9 cellular contexts compared by ENCODE assay signal in genomic region chr12:57090924-57091632, GRCh38.
DNase-seq lines count a peak whose midpoint lies in the region; ATAC-seq lines count a peak whose summit lies in the region.
"Had no signal": no experiment of that assay in that cellular context is flagged by ENCODE, and none has a peak within 500 bp of the region (broad histone marks: within the 10 kb centered on the region; RNA-seq: fewer than 3 reads in every experiment).

No MANE protein-coding gene starts in this region.

- H3K36me3 ChIP-seq in subcutaneous abdominal adipose tissue (ENCODE audit: control insufficient read depth in 5 of 5, insufficient read depth in 5 of 5, low read length in 5 of 5), result peaks cover 0 to 50% (median 46%) of the 10 kb centered on the region in 5 donors

- H3K4me3 ChIP-seq in subcutaneous abdominal adipose tissue (ENCODE audit: low read depth in 1 of 5, low read length in 5 of 5), result peak overlapping the region; percentile 1 to 86 (median 64)

- H3K9me3 ChIP-seq in subcutaneous abdominal adipose tissue (ENCODE audit: control insufficient read depth in 5 of 5, low read length in 5 of 5), result no peaks in the 10 kb centered on the region
- H3K9me3 ChIP-seq: neutrophil had no signal

- DNase-seq in T-helper 1 cell, result no peak
- DNase-seq in fibroblast of peridontal ligament (ENCODE audit: extremely low read depth), result peak; percentile 55
- DNase-seq in NCI-H2107 (lab: John Stamatoyannopoulos, UW), result no peak
- DNase-seq: NCI-H748 treated with DMSO at 0.1 percent for 48 hours had no signal

- peaks cover 6 to 65% (median 42%) of the 10 kb centered on the region in 5 donors for H3K4me1 ChIP-seq in subcutaneous abdominal adipose tissue (ENCODE audit: control insufficient read depth in 5 of 5, insufficient read depth in 5 of 5, low read length in 5 of 5)

- H3K4me1 Mint-ChIP-seq in T-helper 1 cell treated with Interleukin-12 subunit alpha and Interleukin-12 subunit beta and Interleukin-4 antibody, amounts not matched to agents 30 μg/mL and 1 μg/mL, for 36 hours (ENCODE audit: low read depth), result peaks cover 43% of the 10 kb centered on the region

- no peaks in the 10 kb centered on the region for H3K9me3 Mint-ChIP-seq in T-helper 1 cell treated with Interleukin-12 subunit alpha and Interleukin-12 subunit beta and Interleukin-4 antibody, amounts not matched to agents 30 μg/mL and 1 μg/mL, for 36 hours

- H3K36me3 Mint-ChIP-seq in T-helper 1 cell treated with Interleukin-12 subunit alpha and Interleukin-12 subunit beta and Interleukin-4 antibody, amounts not matched to agents 30 μg/mL and 1 μg/mL, for 36 hours (ENCODE audit: low read depth), result peaks cover 20% of the 10 kb centered on the region

- no peaks in the 10 kb centered on the region for H3K27me3 ChIP-seq in subcutaneous abdominal adipose tissue (ENCODE audit: control insufficient read depth in 5 of 5, insufficient read depth in 4 of 5, low read length in 5 of 5)

- peak overlapping the region; percentile 41 for H3K27ac ChIP-seq in subcutaneous abdominal adipose tissue (ENCODE audit: low read depth, low read length)
- H3K27ac ChIP-seq: C4-2B, neutrophil had no signal

- no peak for ATAC-seq in GM19397 (IDR thresholded peaks at IDR 0.05; ENCODE audit: unreplicated experiment)

- peak overlapping the region; percentile 47 for H3K4me3 Mint-ChIP-seq in T-helper 1 cell treated with Interleukin-12 subunit alpha and Interleukin-12 subunit beta and Interleukin-4 antibody, amounts not matched to agents 30 μg/mL and 1 μg/mL, for 36 hours

- H3K27me3 Mint-ChIP-seq in T-helper 1 cell treated with Interleukin-12 subunit alpha and Interleukin-12 subunit beta and Interleukin-4 antibody, amounts not matched to agents 30 μg/mL and 1 μg/mL, for 36 hours (ENCODE audit: low read depth), result no peaks in the 10 kb centered on the region

- H3K9ac ChIP-seq in subcutaneous abdominal adipose tissue (ENCODE audit: low read length in 5 of 5), result peak overlapping the region in 1 of 5 donors; percentile 69

- H3K27ac Mint-ChIP-seq in T-helper 1 cell treated with Interleukin-12 subunit alpha and Interleukin-12 subunit beta and Interleukin-4 antibody, amounts not matched to agents 30 μg/mL and 1 μg/mL, for 36 hours, result peak overlapping the region; percentile 52
